In genomic region chr22:39714321-39714720, GRCh38 we compare ENCODE assay signal across 14 cellular contexts.
A peak's percentile ranks its signal among the peaks of the same experiment; 100 is the strongest.
DNase-seq lines count a peak whose midpoint lies in the region; ATAC-seq and TF ChIP-seq lines count a peak whose summit lies in the region.
"Had no signal": no experiment of that assay in that cellular context is flagged by ENCODE, and none has a peak within 500 bp of the region (broad histone marks: within the 10 kb centered on the region; RNA-seq: fewer than 3 reads in every experiment).

No MANE protein-coding gene starts in this region.

- peaks cover 0 to 10% (median 0%) of the 10 kb centered on the region in 6 donors for H3K4me1 ChIP-seq in spleen
- H3K4me1 ChIP-seq: HAP-1 had no signal

- peaks cover 0 to 31% (median 0%) of the 10 kb centered on the region in 7 donors for H3K27me3 ChIP-seq in spleen (replicated peaks in 1 of 7)

- no peak for TF ChIP-seq POLR2A in spleen (IDR thresholded peaks at IDR 0.05)

- intact Hi-C loops in spleen (cut with DNase I; ENCODE audit: low total_unique reads): no loop called here

- peak; percentile 12 for ATAC-seq in activated naive CD8-positive, alpha-beta T cell treated with anti-CD3 and anti-CD28 coated beads, Interleukin-2, amount 50 U/mL, for 24 hours
- no peak for ATAC-seq in activated T-helper 17 cell treated with anti-CD3 and anti-CD28 coated beads, Interleukin-2, amount 50 U/mL, for 72 hours (replicated peaks)

- 90 to 96% (median 91%) methylated on average over 5 to 8 of the region's 8 CpGs for WGBS in spleen, 5 donors

- H3K4me1 Mint-ChIP-seq in activated naive CD8-positive, alpha-beta T cell treated with anti-CD3 and anti-CD28 coated beads, Interleukin-2, amount 50 U/mL, for 24 hours: no peaks in the 10 kb centered on the region
- no peaks in the 10 kb centered on the region for H3K4me1 Mint-ChIP-seq in activated naive CD8-positive, alpha-beta T cell treated with anti-CD3 and anti-CD28 coated beads for 36 hours
- no peaks in the 10 kb centered on the region for H3K4me1 Mint-ChIP-seq in activated T-helper 17 cell treated with anti-CD3 and anti-CD28 coated beads, Interleukin-2, amount 50 U/mL, for 72 hours
- peaks cover 54% of the 10 kb centered on the region for H3K4me1 Mint-ChIP-seq in nephron progenitor cell
- H3K4me1 Mint-ChIP-seq: CD14-positive monocyte had no signal

- TF ChIP-seq CTCF in nephron progenitor cell (IDR thresholded peaks at IDR 0.05) (no peak), spleen (IDR thresholded peaks at IDR 0.05 in 8 of 11, conservative IDR thresholded peaks at IDR 0.05 in 3 of 11) (no peak)

- H3K27ac ChIP-seq in spleen: no peak overlapping the region
- H3K27ac ChIP-seq: 22Rv1 had no signal

- H3K36me3 ChIP-seq in spleen: no peaks in the 10 kb centered on the region
- H3K36me3 ChIP-seq: HAP-1 had no signal

- no peaks in the 10 kb centered on the region for H3K27me3 Mint-ChIP-seq in activated naive CD8-positive, alpha-beta T cell treated with anti-CD3 and anti-CD28 coated beads, Interleukin-2, amount 50 U/mL, for 24 hours
- no peaks in the 10 kb centered on the region for H3K27me3 Mint-ChIP-seq in activated naive CD8-positive, alpha-beta T cell treated with anti-CD3 and anti-CD28 coated beads for 36 hours
- no peaks in the 10 kb centered on the region for H3K27me3 Mint-ChIP-seq in activated T-helper 17 cell treated with anti-CD3 and anti-CD28 coated beads, Interleukin-2, amount 50 U/mL, for 72 hours
- H3K27me3 Mint-ChIP-seq in nephron progenitor cell (ENCODE audit: low read depth, poor library complexity): peaks cover 9% of the 10 kb centered on the region

- no peak for DNase-seq in activated naive CD8-positive, alpha-beta T cell treated with anti-CD3 and anti-CD28 coated beads, Interleukin-2, amount 50 U/mL, for 24 hours
- no peak for DNase-seq in activated naive CD8-positive, alpha-beta T cell treated with anti-CD3 and anti-CD28 coated beads for 36 hours
- DNase-seq in nephron progenitor cell (no peak), spleen (peak; percentile 52), HuH-7.5 (ENCODE audit: low spot score) (no peak), GM19238 (ENCODE audit: insufficient read length, low spot score) (no peak), SHP77 treated with DMSO at 0.1 percent for 48 hours (lab: John Stamatoyannopoulos, UW) (no peak)
- DNase-seq: CD8-positive, alpha-beta memory T cell; DMS53; GOT3 had no signal

- no peaks in the 10 kb centered on the region for H3K9me3 ChIP-seq in spleen
- H3K9me3 ChIP-seq: HAP-1 had no signal

- no peaks in the 10 kb centered on the region for H3K36me3 Mint-ChIP-seq in activated naive CD8-positive, alpha-beta T cell treated with anti-CD3 and anti-CD28 coated beads, Interleukin-2, amount 50 U/mL, for 24 hours (ENCODE audit: low read depth)
- no peaks in the 10 kb centered on the region for H3K36me3 Mint-ChIP-seq in activated naive CD8-positive, alpha-beta T cell treated with anti-CD3 and anti-CD28 coated beads for 36 hours
- H3K36me3 Mint-ChIP-seq in activated T-helper 17 cell treated with anti-CD3 and anti-CD28 coated beads, Interleukin-2, amount 50 U/mL, for 72 hours (ENCODE audit: low read depth): no peaks in the 10 kb centered on the region
- H3K36me3 Mint-ChIP-seq in nephron progenitor cell (ENCODE audit: low read depth): no peaks in the 10 kb centered on the region
- H3K36me3 Mint-ChIP-seq: CD14-positive monocyte; CD8-positive, alpha-beta memory T cell had no signal

- H3K27ac Mint-ChIP-seq in activated naive CD8-positive, alpha-beta T cell treated with anti-CD3 and anti-CD28 coated beads, Interleukin-2, amount 50 U/mL, for 24 hours: peak overlapping the region; percentile 26
- H3K27ac Mint-ChIP-seq in activated naive CD8-positive, alpha-beta T cell treated with anti-CD3 and anti-CD28 coated beads for 36 hours: no peak overlapping the region
- H3K27ac Mint-ChIP-seq in activated T-helper 17 cell treated with anti-CD3 and anti-CD28 coated beads, Interleukin-2, amount 50 U/mL, for 72 hours: peak overlapping the region; percentile 13
- peak overlapping the region; percentile 32 for H3K27ac Mint-ChIP-seq in nephron progenitor cell
- H3K27ac Mint-ChIP-seq: CD14-positive monocyte had no signal

- H3K4me3 ChIP-seq in spleen: no peak overlapping the region
- H3K4me3 ChIP-seq: HAP-1 had no signal

- H3K4me3 Mint-ChIP-seq in activated naive CD8-positive, alpha-beta T cell treated with anti-CD3 and anti-CD28 coated beads, Interleukin-2, amount 50 U/mL, for 24 hours: no peak overlapping the region
- H3K4me3 Mint-ChIP-seq in activated naive CD8-positive, alpha-beta T cell treated with anti-CD3 and anti-CD28 coated beads for 36 hours: no peak overlapping the region
- H3K4me3 Mint-ChIP-seq in activated T-helper 17 cell treated with anti-CD3 and anti-CD28 coated beads, Interleukin-2, amount 50 U/mL, for 72 hours: no peak overlapping the region
- no peak overlapping the region for H3K4me3 Mint-ChIP-seq in nephron progenitor cell
- H3K4me3 Mint-ChIP-seq: CD14-positive monocyte; CD8-positive, alpha-beta memory T cell had no signal

- H3K9me3 Mint-ChIP-seq in activated naive CD8-positive, alpha-beta T cell treated with anti-CD3 and anti-CD28 coated beads, Interleukin-2, amount 50 U/mL, for 24 hours: no peaks in the 10 kb centered on the region
- no peaks in the 10 kb centered on the region for H3K9me3 Mint-ChIP-seq in activated naive CD8-positive, alpha-beta T cell treated with anti-CD3 and anti-CD28 coated beads for 36 hours
- no peaks in the 10 kb centered on the region for H3K9me3 Mint-ChIP-seq in activated T-helper 17 cell treated with anti-CD3 and anti-CD28 coated beads, Interleukin-2, amount 50 U/mL, for 72 hours
- H3K9me3 Mint-ChIP-seq in nephron progenitor cell: no peaks in the 10 kb centered on the region
- H3K9me3 Mint-ChIP-seq: CD8-positive, alpha-beta memory T cell had no signal
